Comparison of ENCODE assay signal across 21 cellular contexts in the genomic region with DNA sequence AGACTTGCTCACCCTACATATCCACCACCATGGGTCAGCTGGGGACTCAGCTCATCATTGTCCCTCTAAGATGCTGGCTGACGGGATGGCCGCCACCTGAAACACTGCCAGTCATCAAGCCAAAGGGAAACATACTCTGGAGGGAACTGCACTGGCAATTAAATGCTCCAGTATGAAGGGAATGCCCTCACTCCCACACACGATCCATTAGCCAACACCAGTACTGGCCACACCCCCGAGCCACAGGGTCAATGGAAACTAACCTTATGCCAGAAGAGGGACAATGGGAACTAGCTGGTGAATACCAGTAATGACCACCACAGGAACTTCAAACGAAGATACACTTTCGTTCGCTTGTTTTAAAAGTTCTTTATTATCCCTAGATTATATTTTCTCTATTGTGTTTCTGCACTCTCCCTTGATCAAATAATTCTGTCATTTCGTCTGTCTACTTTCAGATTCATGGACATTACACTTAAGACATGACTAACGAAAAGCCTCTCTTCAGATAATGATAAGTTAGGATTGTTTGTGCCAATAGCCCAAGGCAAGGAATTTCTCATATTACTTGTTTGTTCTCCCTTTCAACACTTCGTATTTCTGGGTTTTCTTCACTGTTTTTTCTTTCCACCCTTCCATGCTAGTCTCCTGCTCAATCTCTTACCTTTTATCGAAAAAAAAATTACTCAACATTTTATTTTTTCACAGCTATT. TPM values are rescaled to one million over a fixed set of nuclear protein-coding genes. Genes with fewer than 3 reads are reported as not detected.
DNase-seq lines count a peak whose midpoint lies in the region; ATAC-seq, FAIRE-seq and TF ChIP-seq lines count a peak whose summit lies in the region.
"Had no signal": no experiment of that assay in that cellular context is flagged by ENCODE, and none has a peak within 500 bp of the region (broad histone marks: within the 10 kb centered on the region; RNA-seq: fewer than 3 reads in every experiment).

No MANE protein-coding gene starts in this region.

- H2BK5ac ChIP-seq in IMR-90 (ENCODE audit: low read depth, low read length, poor library complexity, severe bottlenecking) = no peak overlapping the region

- intact Hi-C loops in IMR-90 (cut with micrococcal nuclease) (loop anchor here (10.0 kb wide), 1 partner anchor 111 kb away; no protein-coding TSS in a partner anchor), head of caudate nucleus (cut with DNase I) (loop anchor here (2.0 to 5.0 kb wide), 2 partner anchors 61 to 229 kb away; a partner anchor contains a TSS)

- H3K9me1 ChIP-seq in IMR-90 (ENCODE audit: insufficient read depth, low read length) (no peaks in the 10 kb centered on the region), keratinocyte (ENCODE audit: control insufficient read depth, extremely low read depth, insufficient read depth, low read length) (no peaks in the 10 kb centered on the region)

- H3K14ac ChIP-seq in IMR-90 (replicated peaks; ENCODE audit: low read depth, low read length) = no peak overlapping the region

- H3K56ac ChIP-seq in IMR-90 (ENCODE audit: extremely low read depth, insufficient read depth, low read length) = no peak overlapping the region

- H2AK9ac ChIP-seq in IMR-90 (replicated peaks; ENCODE audit: low read depth, low read length, poor library complexity) = no peak overlapping the region

- TF ChIP-seq RAD21 in A549 (conservative IDR thresholded peaks at IDR 0.05 in 1 of 2, IDR thresholded peaks at IDR 0.05 in 1 of 2) = no peak
- TF ChIP-seq RAD21 in IMR-90 (IDR thresholded peaks at IDR 0.05; ENCODE audit: low read length) = no peak

- H3K27ac ChIP-seq in A549 (no peak overlapping the region), IMR-90 (ENCODE audit: insufficient read depth, low read length) (no peak overlapping the region), keratinocyte (ENCODE audit: control insufficient read depth, insufficient read depth, low read length) (no peak overlapping the region)
- H3K27ac ChIP-seq: GM23248, KMS-11, sigmoid colon had no signal

- H3K4me3 ChIP-seq in A549 = no peak overlapping the region
- no peak overlapping the region for H3K4me3 ChIP-seq in IMR-90 (ENCODE audit: insufficient read depth, low read depth, low read length)
- no peak overlapping the region for H3K4me3 ChIP-seq in keratinocyte (ENCODE audit: control insufficient read depth in 2 of 3, extremely low read depth in 1 of 3, insufficient read depth in 2 of 3, low read depth in 1 of 3, low read length in 3 of 3)
- H3K4me3 ChIP-seq: GM23248, sigmoid colon had no signal

- no peak overlapping the region for H4K5ac ChIP-seq in IMR-90 (ENCODE audit: low read depth, low read length)

- H4K20me1 ChIP-seq in IMR-90 (ENCODE audit: insufficient read depth, low read length) (no peaks in the 10 kb centered on the region), keratinocyte (ENCODE audit: control insufficient read depth, extremely low read depth, insufficient read depth, low read length) (no peaks in the 10 kb centered on the region)

- H3K79me2 ChIP-seq in keratinocyte (ENCODE audit: control insufficient read depth, insufficient read depth, low read length) = peaks cover 19% of the 10 kb centered on the region

- H3K9me3 ChIP-seq in A549 (no peaks in the 10 kb centered on the region), IMR-90 (ENCODE audit: control insufficient read depth, insufficient read depth, low read length) (no peaks in the 10 kb centered on the region), keratinocyte (ENCODE audit: control insufficient read depth, low read depth, low read length) (no peaks in the 10 kb centered on the region)
- H3K9me3 ChIP-seq: sigmoid colon had no signal

- H2BK15ac ChIP-seq in IMR-90 (ENCODE audit: low read depth, low read length) = no peak overlapping the region

- peak in 1 of 2 experiments; percentile 46 for DNase-seq in A549 (ENCODE audit: low read depth in 1 of 2, low spot score in 1 of 2)
- DNase-seq in IMR-90 = no peak
- DNase-seq in SW480 (ENCODE audit: low spot score) = peak; percentile 46
- DNase-seq in keratinocyte (ENCODE audit: low read depth, low spot score) = no peak
- no peak for DNase-seq in Ammon's horn (ENCODE audit: low spot score)
- no peak for DNase-seq in head of caudate nucleus
- DNase-seq: activated CD4-positive, alpha-beta T cell treated with anti-CD3 and anti-CD28 coated beads for 1 hour; activated effector memory CD4-positive, alpha-beta T cell treated with Interleukin-2 at 50 U/mL for 16 hours; aorta; COR-L47; GDM1; GM23248; NCI-H1417 treated with DMSO at 0.1 percent for 48 hours; NCI-H345; SHP77; sigmoid colon; T-helper 9 cell had no signal

- no peak overlapping the region for H4K91ac ChIP-seq in IMR-90 (ENCODE audit: insufficient read depth, low read depth, low read length)

- POLR2A ChIA-PET in A549 (lab: Yijun Ruan, JAX) (no interaction called here), IMR-90 (lab: Charles Lee; ENCODE audit: unreplicated experiment) (no interaction called here)

- H2BK120ac ChIP-seq in IMR-90 (ENCODE audit: low read depth, low read length) = no peak overlapping the region

- H3K4me2 ChIP-seq in A549 = peak overlapping the region; percentile 17; the same call in 1 of the 3 replicates
- H3K4me2 ChIP-seq in IMR-90 (ENCODE audit: low read depth, low read length) = no peak overlapping the region
- H3K4me2 ChIP-seq in keratinocyte (ENCODE audit: control insufficient read depth, extremely low read depth, insufficient read depth, low read depth, low read length) = peak overlapping the region; percentile 55
- H3K4me2 ChIP-seq: KMS-11 had no signal

- in situ Hi-C loops in IMR-90 (cut with MboI; ENCODE audit: low sequenced_read_pairs) = no loop called here

- H2AFZ ChIP-seq in IMR-90 (replicated peaks; ENCODE audit: low read length, poor library complexity) = peak overlapping the region; percentile 33
- H2AFZ ChIP-seq in keratinocyte (ENCODE audit: control insufficient read depth, low read length) = peak overlapping the region; percentile 13
- H2AFZ ChIP-seq: GM23248 had no signal

- no peaks in the 10 kb centered on the region for H3K27me3 ChIP-seq in IMR-90 (ENCODE audit: control insufficient read depth, insufficient read depth, low read length)
- no peaks in the 10 kb centered on the region for H3K27me3 ChIP-seq in keratinocyte (ENCODE audit: control insufficient read depth, extremely low read depth, insufficient read depth, low read length)
- H3K27me3 ChIP-seq: sigmoid colon had no signal

- TF ChIP-seq CTCF in A549 (IDR thresholded peaks at IDR 0.05) (no peak), IMR-90 (conservative IDR thresholded peaks at IDR 0.05; ENCODE audit: low read depth, low read length) (no peak), keratinocyte (optimal IDR thresholded peaks at IDR 0.05 in 1 of 3, IDR thresholded peaks at IDR 0.05 in 1 of 3, conservative IDR thresholded peaks at IDR 0.05 in 1 of 3; ENCODE audit: extremely low read depth in 1 of 3, insufficient read depth in 2 of 3, low read length in 3 of 3) (no peak)

- no peak overlapping the region for H3K23ac ChIP-seq in IMR-90 (ENCODE audit: low read depth, low read length)

- 54% methylated on average over 11 of the region's 11 CpGs for WGBS in A549 (ENCODE audit: missing lambda C conversion rate)
- 100% methylated on average over 1 of the region's 11 CpGs; no CpG with 5 or more reads in 1 of the 2 experiments for WGBS in IMR-90 (ENCODE audit: extremely low coverage in 2 of 2, insufficient read length in 1 of 2), 2 experiments

- no peak for TF ChIP-seq EP300 in A549 (IDR thresholded peaks at IDR 0.05)

- H3K4me1 ChIP-seq in A549 (peaks cover 22% of the 10 kb centered on the region), IMR-90 (ENCODE audit: control insufficient read depth, insufficient read depth, low read length) (no peaks in the 10 kb centered on the region), keratinocyte (ENCODE audit: control insufficient read depth, extremely low read depth, insufficient read depth, low read length) (peaks cover 13% of the 10 kb centered on the region)

- dilution Hi-C loops in IMR-90 (cut with HindIII; ENCODE audit: low sequenced_read_pairs, unreplicated experiment) = no loop called here
- dilution Hi-C loops in keratinocyte (cut with MboI; ENCODE audit: extremely low pct_ligation_motif_present, low sequenced_read_pairs) = no loop called here

- FAIRE-seq in A549 (lab: Jason Lieb, UNC) = peak; percentile 99
- FAIRE-seq in keratinocyte (lab: Jason Lieb, UNC) = no peak
- FAIRE-seq: GM12892 had no signal

- H3K36me3 ChIP-seq in IMR-90 (ENCODE audit: control insufficient read depth, insufficient read depth, low read length) (no peaks in the 10 kb centered on the region), keratinocyte (ENCODE audit: control insufficient read depth in 2 of 2, extremely low read depth in 1 of 2, insufficient read depth in 2 of 2, low read length in 2 of 2) (peaks cover under 1 to 2% of the 10 kb centered on the region in 2 experiments)

- no peak overlapping the region for H4K8ac ChIP-seq in IMR-90 (ENCODE audit: low read depth in 2 of 2, low read length in 2 of 2)

- H2BK20ac ChIP-seq in IMR-90 (ENCODE audit: low read depth, low read length) = no peak overlapping the region

- ATAC-seq in A549 (no peak), IMR-90 (ENCODE audit: low read depth) (no peak), HG02885 (IDR thresholded peaks at IDR 0.05; ENCODE audit: poor library complexity, unreplicated experiment) (no peak), GM21737 (IDR thresholded peaks at IDR 0.05; ENCODE audit: unreplicated experiment) (no peak)

- peaks cover 11 to 18% of the 10 kb centered on the region in 2 experiments for H3K79me1 ChIP-seq in IMR-90 (ENCODE audit: low read depth in 1 of 2, low read length in 2 of 2)

- no peak overlapping the region for H2AK5ac ChIP-seq in IMR-90 (ENCODE audit: low read depth, low read length)

- CTCF ChIA-PET in A549 (lab: Yijun Ruan, JAX) (interaction anchor here (0.6 to 10.9 kb wide), 10 partner anchors 7 to 553 kb away, joined by 3 to 122 read pairs (median 6); no protein-coding TSS in a partner anchor), IMR-90 (lab: Yijun Ruan, JAX) (no interaction called here)

- no peak overlapping the region for H3K9ac ChIP-seq in IMR-90 (ENCODE audit: low read depth, low read length)
- no peak overlapping the region for H3K9ac ChIP-seq in keratinocyte (ENCODE audit: control insufficient read depth, extremely low read depth, insufficient read depth, low read length)
- H3K9ac ChIP-seq: GM23248, KMS-11 had no signal

- TF ChIP-seq POLR2A in A549 (IDR thresholded peaks at IDR 0.05; ENCODE audit: low read length) (no peak), IMR-90 (IDR thresholded peaks at IDR 0.05; ENCODE audit: low read depth, low read length) (no peak)

- H3K18ac ChIP-seq in IMR-90 (ENCODE audit: low read depth, low read length) = no peak overlapping the region

- no peak overlapping the region for H3K4ac ChIP-seq in IMR-90 (ENCODE audit: low read depth, low read length)

- BruUV-seq in IMR-90 (replicated peaks; lab: Mats Ljungman, UMichigan) = no TSS peak

RNA-seq across cellular contexts. Expression of a gene that starts 1.7 kb away (rescaled TPM):
- polyA plus RNA-seq in A549 (2011; rRNA removed) = 49.8 and 50.1 TPM in 2 replicates
- polyA plus RNA-seq in A549 (2012; cell fraction: cytosol; rRNA removed) = 11.6 and 12.2 TPM in 2 replicates
- polyA plus RNA-seq in A549 (2012; cell fraction: nucleus; rRNA removed) = 8.4 and 11.3 TPM in 2 replicates
- 14.0 to 14.9 TPM (median 14.6 TPM) in 3 replicates for polyA plus RNA-seq in A549 (2017; fragmentation: RNase III; extraction: RNeasy Plus Mini Kit Qiagen cat#74134 plus additional on column Dnase treatment)
- polyA minus RNA-seq in A549 (2011; rRNA and poly(A)+ RNA removed) = 40.2 and 42.9 TPM in 2 replicates
- total RNA-seq in IMR-90 (2012; rRNA removed) = 15.0 and 19.9 TPM in 2 replicates
- polyA plus RNA-seq in IMR-90 (2012; rRNA removed) = 8.4 and 9.6 TPM in 2 replicates
- polyA plus RNA-seq in IMR-90 (2012; cell fraction: cytosol; rRNA removed) = 1.7 and 2.7 TPM in 2 replicates
- 1.6 and 15.2 TPM in 2 replicates for polyA plus RNA-seq in IMR-90 (2012; cell fraction: nucleus; rRNA removed; ENCODE audit: low replicate concordance)
- 6.9 to 10.2 TPM (median 9.0 TPM) in 3 replicates for polyA plus RNA-seq in keratinocyte
- polyA plus RNA-seq in keratinocyte (2011; ENCODE audit: low read depth) = 2.7 TPM
- polyA plus RNA-seq in keratinocyte (2011; cell fraction: cytosol; rRNA removed) = 3.4 and 6.1 TPM in 2 replicates
- polyA plus RNA-seq in keratinocyte (2011; cell fraction: nucleus; rRNA removed) = 10.3 and 12.9 TPM in 2 replicates
- 2.6 and 5.7 TPM in 2 replicates for polyA plus RNA-seq in keratinocyte (2012; ENCODE audit: low replicate concordance)
- polyA minus RNA-seq in keratinocyte = 4.0 to 14.4 TPM (median 7.1 TPM) in 3 replicates
- polyA minus RNA-seq in keratinocyte (2011; cell fraction: cytosol; rRNA and poly(A)+ RNA removed) = 2.1 TPM
- polyA minus RNA-seq in keratinocyte (2011; cell fraction: nucleus; rRNA and poly(A)+ RNA removed) = 4.7 and 12.4 TPM in 2 replicates
